In the genomic region with DNA sequence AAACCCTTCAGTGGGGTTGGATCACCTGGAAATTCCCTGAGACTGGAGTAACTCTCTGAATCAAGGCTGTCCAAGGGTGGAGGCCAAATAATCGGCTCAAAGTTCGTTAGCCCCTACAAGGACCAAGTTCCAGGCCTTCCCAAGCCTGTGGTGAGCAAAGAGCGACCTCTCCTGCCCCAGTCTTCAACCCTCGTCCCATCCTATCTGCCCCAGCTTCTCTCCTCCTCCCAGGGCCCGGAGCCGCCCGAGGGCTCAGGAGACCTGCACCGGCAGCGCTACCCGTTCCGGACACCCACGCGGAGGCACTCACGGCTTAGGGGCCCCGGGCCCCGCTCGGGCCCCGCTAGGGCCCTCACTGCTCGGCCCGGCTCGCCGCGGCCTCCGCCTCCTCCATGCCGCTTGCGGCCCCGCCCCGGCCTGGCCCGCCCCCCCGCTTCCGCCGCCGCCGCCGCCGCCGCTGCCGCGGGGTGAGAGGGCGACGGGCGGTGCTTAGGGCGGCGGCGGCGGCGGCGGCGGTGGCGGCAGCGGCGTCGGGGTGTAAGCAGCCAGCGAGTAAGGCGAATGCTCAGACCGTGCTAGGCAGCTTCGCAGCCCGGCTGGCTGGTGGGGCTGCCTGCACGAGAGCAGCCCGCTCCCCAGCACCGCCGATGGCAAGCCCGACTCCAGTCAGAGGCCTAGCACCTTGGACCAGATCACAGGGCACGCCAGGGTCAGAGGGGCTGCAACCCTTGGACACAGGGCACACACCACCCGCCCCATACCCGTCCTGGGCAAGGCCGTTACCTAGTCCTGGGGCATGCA, we compare ENCODE assay signal across 9 cellular contexts. TPM values are rescaled to one million over a fixed set of nuclear protein-coding genes. Genes with fewer than 3 reads are reported as not detected.
DNase-seq lines count a peak whose midpoint lies in the region; ATAC-seq, FAIRE-seq and TF ChIP-seq lines count a peak whose summit lies in the region.
"Had no signal": no experiment of that assay in that cellular context is flagged by ENCODE, and none has a peak within 500 bp of the region (broad histone marks: within the 10 kb centered on the region; RNA-seq: fewer than 3 reads in every experiment).

Gene POMGNT1 (minus strand): TSS at position 409 of the 801 bp plus-strand sequence. CDS start 613 bp downstream, outside the sequence.

- no peak within 1 kb of the TSS for H2BK20ac ChIP-seq in H1 (ENCODE audit: low read length)

- H3K4me3 ChIP-seq in H1 (ENCODE audit: extremely low read depth in 1 of 4, insufficient read depth in 2 of 4, low read depth in 3 of 4, low read length in 4 of 4): peak within 1 kb of the TSS; percentile 46 to 84 (median 74)
- peak within 1 kb of the TSS; percentile 72 for H3K4me3 ChIP-seq in mesodermal cell (ENCODE audit: extremely low read depth, insufficient read depth, low read length, poor library complexity, severe bottlenecking)

- H3K18ac ChIP-seq in H1 (ENCODE audit: extremely low read depth, low read length): peak within 1 kb of the TSS; percentile 83

- peak within 1 kb of the TSS; percentile 91 for H2AFZ ChIP-seq in H1 (ENCODE audit: low read length)

- peak within 1 kb of the TSS in 3 of 4 experiments; percentile 7 to 62 (median 55); a peak in 5 of 7 replicates for H3K9ac ChIP-seq in H1 (replicated peaks in 1 of 4; ENCODE audit: extremely low read depth in 1 of 4, low read depth in 3 of 4, low read length in 3 of 4)

- H4K5ac ChIP-seq in H1 (ENCODE audit: insufficient read length, low read depth, low read length): peak within 1 kb of the TSS; percentile 87

- DNase-seq in AG20443 (ENCODE audit: low spot score): peak; percentile 96
- DNase-seq in NCI-H748 (lab: John Stamatoyannopoulos, UW; ENCODE audit: unreplicated experiment): peak; percentile 70
- peak; percentile 38 to 57 for DNase-seq in activated CD8-positive, alpha-beta memory T cell treated with anti-CD3 and anti-CD28 coated beads for 4 hours (ENCODE audit: low read depth in 2 of 2)
- peak in 1 of 2 experiments; percentile 82 for DNase-seq in H1 (ENCODE audit: low read depth in 1 of 2, low spot score in 2 of 2)
- DNase-seq in stimulated activated CD8-positive, alpha-beta memory T cell treated with anti-CD3 and anti-CD28 coated beads, Interleukin-15, amount 100 ng/mL, for 4 hours (ENCODE audit: low read depth in 2 of 2): peak; percentile 29 to 61

- H3K27ac ChIP-seq in H1 (ENCODE audit: low read depth, low read length) (no peak within 1 kb of the TSS), mesodermal cell (ENCODE audit: low read depth, low read length, severe bottlenecking) (peak within 1 kb of the TSS; percentile 43)

- no peak within 1 kb of the TSS for H3K4ac ChIP-seq in H1 (replicated peaks; ENCODE audit: insufficient read length, low read depth, low read length)

- H3K9me3 ChIP-seq in H1 (ENCODE audit: insufficient read depth in 2 of 2, low read depth in 1 of 2, low read length in 1 of 2): no peaks in the 10 kb centered on the region
- no peaks in the 10 kb centered on the region for H3K9me3 ChIP-seq in mesodermal cell (ENCODE audit: control insufficient read depth, low read length)

- peak within 1 kb of the TSS; percentile 52 to 83 for H3K4me2 ChIP-seq in H1 (ENCODE audit: insufficient read depth in 1 of 2, low read depth in 2 of 2, low read length in 2 of 2)

- H2BK12ac ChIP-seq in H1 (ENCODE audit: low read depth, low read length): no peak within 1 kb of the TSS

- no peaks in the 10 kb centered on the region for H3K79me2 ChIP-seq in H1 (ENCODE audit: control insufficient read depth in 1 of 2, insufficient read depth in 2 of 2, low read length in 2 of 2)

- peak within 1 kb of the TSS; percentile 84; the same call in 1 of the 2 replicates for H2BK5ac ChIP-seq in H1 (ENCODE audit: low read depth, low read length)

- FAIRE-seq in H1 (lab: Jason Lieb, UNC): no peak
- FAIRE-seq: colon had no signal

- H3K79me1 ChIP-seq in H1 (ENCODE audit: low read depth, low read length): no peaks in the 10 kb centered on the region

- H3K36me3 ChIP-seq in H1 (ENCODE audit: control insufficient read depth in 2 of 4, insufficient read depth in 4 of 4, low read length in 3 of 4) (peaks cover 0 to 4% (median under 1%) of the 10 kb centered on the region in 4 experiments; a peak in 2 of 8 replicates), mesodermal cell (ENCODE audit: control insufficient read depth, insufficient read depth, low read length) (peaks cover 24% of the 10 kb centered on the region)

- no peaks in the 10 kb centered on the region for H3K27me3 ChIP-seq in H1 (replicated peaks in 1 of 4; ENCODE audit: control insufficient read depth in 3 of 4, extremely low read depth in 1 of 4, insufficient read depth in 3 of 4, low read length in 3 of 4)

- TF ChIP-seq RAD21 in H1 (IDR thresholded peaks at IDR 0.05 in 1 of 2, conservative IDR thresholded peaks at IDR 0.05 in 1 of 2; ENCODE audit: low read depth in 2 of 2, low read length in 2 of 2): peak; percentile 40 to 41; a peak in 3 of 4 replicates

- peak in 1 of 2 experiments; percentile 74; a peak in 2 of 3 replicates for TF ChIP-seq POLR2A in H1 (IDR thresholded peaks at IDR 0.05; ENCODE audit: control extremely low read depth in 1 of 2, low read depth in 2 of 2, low read length in 2 of 2)

- peaks cover 7% of the 10 kb centered on the region for H3K23me2 ChIP-seq in H1 (ENCODE audit: low read depth, low read length)

- H4K91ac ChIP-seq in H1 (replicated peaks; ENCODE audit: insufficient read length, low read length): peak within 1 kb of the TSS; percentile 90

- peak within 1 kb of the TSS; percentile 86 for H2BK120ac ChIP-seq in H1 (replicated peaks; ENCODE audit: low read depth, low read length)

- H3K56ac ChIP-seq in H1 (replicated peaks; ENCODE audit: insufficient read length, low read depth, low read length): peak within 1 kb of the TSS; percentile 79

- TF ChIP-seq EP300 in H1 (IDR thresholded peaks at IDR 0.05; ENCODE audit: borderline replicate concordance in 1 of 2, low read depth in 2 of 2, low read length in 2 of 2): 0 out of 3 replicates have a peak, but pooled peaks of 1 of the 2 experiments have one; percentile 25

- CTCF ChIA-PET in H1 (lab: Charles Lee; ENCODE audit: partially characterized antibody): interaction anchor here (1.0 to 5.8 kb wide), 6 partner anchors 9 to 162 kb away, joined by 3 to 35 read pairs (median 6); no protein-coding TSS in a partner anchor

- peak; percentile 86 for ATAC-seq in GM18867 (IDR thresholded peaks at IDR 0.05; ENCODE audit: unreplicated experiment)
- ATAC-seq in HG03103 (IDR thresholded peaks at IDR 0.05; ENCODE audit: low read depth, unreplicated experiment): peak; percentile 81

- 0 out of 2 replicates have a peak within 1 kb of the TSS, but pooled peaks have one; percentile 6 for H2BK15ac ChIP-seq in H1 (ENCODE audit: low read length)

- TF ChIP-seq CTCF in H1 (IDR thresholded peaks at IDR 0.05; ENCODE audit: control extremely low read depth in 1 of 3, insufficient read depth in 1 of 3, low read depth in 1 of 3, low read length in 3 of 3): peak in 1 of 3 experiments; percentile 21; a peak in 2 of 4 replicates

- POLR2A ChIA-PET in H1 (lab: Charles Lee; ENCODE audit: partially characterized antibody): interaction anchor here (0.7 to 1.8 kb wide), 9 partner anchors 9 to 197 kb away, joined by 3 to 6 read pairs (median 4); partner anchors contain the start of gene RAD54L

- H4K8ac ChIP-seq in H1 (ENCODE audit: extremely low read depth, insufficient read depth, low read length): peak within 1 kb of the TSS; percentile 65

- 8% methylated on average over 13 of the region's 67 CpGs; no CpG with 5 or more reads in 1 of the 2 experiments for WGBS in H1 (ENCODE audit: extremely low coverage in 1 of 2, insufficient coverage in 1 of 2, insufficient read length in 1 of 2, insufficient replicate concordance in 2 of 2, low coverage in 1 of 2, low lambda C conversion rate in 2 of 2, missing lambda C conversion rate in 1 of 2), 2 experiments
- WGBS in mesodermal cell (ENCODE audit: insufficient coverage in 2 of 2), 2 experiments: 1 to 4% methylated on average over 23 to 40 of the region's 67 CpGs

- no peak within 1 kb of the TSS for H3K14ac ChIP-seq in H1 (ENCODE audit: insufficient read length)

- H3K4me1 ChIP-seq in H1 (replicated peaks in 1 of 4; ENCODE audit: control insufficient read depth in 3 of 4, insufficient read depth in 4 of 4, low read length in 3 of 4): peaks cover 0 to 8% (median 4%) of the 10 kb centered on the region in 4 experiments; a peak in 5 of 7 replicates
- peaks cover 3% of the 10 kb centered on the region for H3K4me1 ChIP-seq in mesodermal cell (ENCODE audit: control insufficient read depth, insufficient read depth, low read length, poor library complexity, severe bottlenecking)

- H4K20me1 ChIP-seq in H1 (replicated peaks in 1 of 2; ENCODE audit: control insufficient read depth in 1 of 2, insufficient read depth in 2 of 2, low read length in 2 of 2): no peaks in the 10 kb centered on the region

- no peak within 1 kb of the TSS for H2AK5ac ChIP-seq in H1 (ENCODE audit: low read depth, low read length)

- no peak within 1 kb of the TSS for H3K23ac ChIP-seq in H1 (ENCODE audit: insufficient read length)

RNA-seq across cellular contexts. Expression of gene POMGNT1, which starts in this region (rescaled TPM):
- total RNA-seq in H1 (2021; fragmentation: NEBNext Ultra II Directional; extraction: Animal tissue kit (Norgen Biotek cat#: 25700)): 37.6 and 40.3 TPM in 2 replicates
- 28.0 and 32.2 TPM in 2 replicates for polyA plus RNA-seq in H1 (2011; rRNA removed)
- 34.6 TPM for polyA plus RNA-seq in H1 (2011; cell fraction: cytosol; rRNA removed)
- 68.2 TPM for polyA plus RNA-seq in H1 (2011; cell fraction: nucleus; rRNA removed)
- polyA plus RNA-seq in H1 (2012, experiment 1 of 2): 31.3 to 38.7 TPM (median 36.3 TPM) in 4 replicates
- polyA plus RNA-seq in H1 (2012, experiment 2 of 2): 56.5 TPM
- 44.3 TPM for polyA plus RNA-seq in H1 (2013, experiment 1 of 2)
- 47.1 TPM for polyA plus RNA-seq in H1 (2013, experiment 2 of 2)
- polyA minus RNA-seq in H1 (2011; rRNA and poly(A)+ RNA removed): 34.4 and 37.8 TPM in 2 replicates
- 18.9 TPM for polyA minus RNA-seq in H1 (2011; cell fraction: cytosol; rRNA and poly(A)+ RNA removed)
- polyA minus RNA-seq in H1 (2011; cell fraction: nucleus; rRNA and poly(A)+ RNA removed): 25.3 TPM
- 83.2 TPM for polyA plus RNA-seq in mesodermal cell (2013, experiment 1 of 2)
- polyA plus RNA-seq in mesodermal cell (2013, experiment 2 of 2): 65.8 TPM
